Comparison of ENCODE assay signal across 1 cellular context in the genomic region with DNA sequence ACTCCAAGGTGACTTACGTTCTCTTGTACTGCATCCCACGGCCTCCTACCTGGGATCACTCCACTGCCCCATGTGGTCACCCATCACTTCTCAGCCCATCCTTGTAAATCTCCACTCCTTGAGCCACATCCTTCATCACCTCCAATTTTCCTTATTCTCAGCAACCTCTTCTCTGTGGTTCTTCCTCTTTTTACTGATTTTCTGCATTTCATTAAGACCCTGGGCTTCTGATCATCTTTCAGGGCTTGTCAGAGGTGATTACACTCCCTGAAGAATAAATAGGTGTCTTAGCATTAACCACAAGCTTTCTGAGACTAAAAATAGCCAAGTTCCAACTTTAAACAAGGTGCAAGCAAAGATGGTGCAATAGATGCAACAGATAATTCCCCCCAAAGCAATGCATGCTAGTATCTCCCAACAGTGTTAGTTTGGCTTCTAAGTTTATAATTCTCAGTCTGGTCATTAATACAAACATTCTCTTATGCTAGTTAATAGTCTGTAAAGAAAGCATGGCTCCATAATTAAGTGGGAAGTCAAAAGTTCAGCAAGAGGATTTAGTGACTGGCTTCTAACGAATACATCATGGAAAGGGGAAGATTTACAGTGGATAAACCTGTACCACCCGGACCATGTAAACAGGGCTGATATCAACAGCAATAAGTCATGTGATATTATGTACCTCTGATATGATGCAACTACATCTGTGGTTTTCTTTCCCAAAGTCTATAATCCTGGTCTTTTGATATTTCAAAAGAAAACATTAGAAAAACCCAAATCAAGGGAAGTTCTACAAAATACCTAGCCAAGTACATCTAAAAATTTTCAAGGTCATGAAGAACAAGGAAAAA.
TF ChIP-seq lines count a peak whose summit lies in the region.

No MANE protein-coding gene starts in this region.

TF ChIP-seq in HCT116, 20 proteins besides CTCF, POLR2A, EP300 and RAD21:
- TF ChIP-seq SRF (IDR thresholded peaks at IDR 0.05; ENCODE audit: low read depth) (no peak), EZH2phosphoT487 (IDR thresholded peaks at IDR 0.05; ENCODE audit: borderline replicate concordance) (no peak), YY1 (IDR thresholded peaks at IDR 0.05; ENCODE audit: extremely low read depth, insufficient replicate concordance, low read depth, low read length) (no peak), EZH2 (IDR thresholded peaks at IDR 0.05) (no peak), JUND (IDR thresholded peaks at IDR 0.05) (no peak), SP1 (IDR thresholded peaks at IDR 0.05; ENCODE audit: low read depth) (no peak), TCF7L2 (IDR thresholded peaks at IDR 0.05; ENCODE audit: borderline replicate concordance, extremely low read depth, insufficient read depth, insufficient read length) (no peak), EGR1 (IDR thresholded peaks at IDR 0.05; ENCODE audit: low read depth) (no peak), ELF1 (IDR thresholded peaks at IDR 0.05; ENCODE audit: borderline replicate concordance, low read depth) (no peak), FOSL1 (IDR thresholded peaks at IDR 0.05; ENCODE audit: low read depth) (no peak), ZNF274 (IDR thresholded peaks at IDR 0.05; ENCODE audit: low read depth, low read length) (no peak), CEBPB (IDR thresholded peaks at IDR 0.05; ENCODE audit: low read depth) (no peak), CBX3 (IDR thresholded peaks at IDR 0.05; ENCODE audit: low read depth) (no peak)
- TF ChIP-seq, protein P1, sequence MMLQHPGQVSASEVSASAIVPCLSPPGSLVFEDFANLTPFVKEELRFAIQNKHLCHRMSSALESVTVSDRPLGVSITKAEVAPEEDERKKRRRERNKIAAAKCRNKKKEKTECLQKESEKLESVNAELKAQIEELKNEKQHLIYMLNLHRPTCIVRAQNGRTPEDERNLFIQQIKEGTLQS (IDR thresholded peaks at IDR 0.05) = no peak
- TF ChIP-seq, protein P2, sequence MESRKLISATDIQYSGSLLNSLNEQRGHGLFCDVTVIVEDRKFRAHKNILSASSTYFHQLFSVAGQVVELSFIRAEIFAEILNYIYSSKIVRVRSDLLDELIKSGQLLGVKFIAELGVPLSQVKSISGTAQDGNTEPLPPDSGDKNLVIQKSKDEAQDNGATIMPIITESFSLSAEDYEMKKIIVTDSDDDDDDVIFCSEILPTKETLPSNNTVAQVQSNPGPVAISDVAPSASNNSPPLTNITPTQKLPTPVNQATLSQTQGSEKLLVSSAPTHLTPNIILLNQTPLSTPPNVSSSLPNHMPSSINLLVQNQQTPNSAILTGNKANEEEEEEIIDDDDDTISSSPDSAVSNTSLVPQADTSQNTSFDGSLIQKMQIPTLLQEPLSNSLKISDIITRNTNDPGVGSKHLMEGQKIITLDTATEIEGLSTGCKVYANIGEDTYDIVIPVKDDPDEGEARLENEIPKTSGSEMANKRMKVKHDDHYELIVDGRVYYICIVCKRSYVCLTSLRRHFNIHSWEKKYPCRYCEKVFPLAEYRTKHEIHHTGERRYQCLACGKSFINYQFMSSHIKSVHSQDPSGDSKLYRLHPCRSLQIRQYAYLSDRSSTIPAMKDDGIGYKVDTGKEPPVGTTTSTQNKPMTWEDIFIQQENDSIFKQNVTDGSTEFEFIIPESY (IDR thresholded peaks at IDR 0.05; ENCODE audit: extremely low read depth, insufficient replicate concordance, low read length) = no peak
- TF ChIP-seq, protein P3, sequence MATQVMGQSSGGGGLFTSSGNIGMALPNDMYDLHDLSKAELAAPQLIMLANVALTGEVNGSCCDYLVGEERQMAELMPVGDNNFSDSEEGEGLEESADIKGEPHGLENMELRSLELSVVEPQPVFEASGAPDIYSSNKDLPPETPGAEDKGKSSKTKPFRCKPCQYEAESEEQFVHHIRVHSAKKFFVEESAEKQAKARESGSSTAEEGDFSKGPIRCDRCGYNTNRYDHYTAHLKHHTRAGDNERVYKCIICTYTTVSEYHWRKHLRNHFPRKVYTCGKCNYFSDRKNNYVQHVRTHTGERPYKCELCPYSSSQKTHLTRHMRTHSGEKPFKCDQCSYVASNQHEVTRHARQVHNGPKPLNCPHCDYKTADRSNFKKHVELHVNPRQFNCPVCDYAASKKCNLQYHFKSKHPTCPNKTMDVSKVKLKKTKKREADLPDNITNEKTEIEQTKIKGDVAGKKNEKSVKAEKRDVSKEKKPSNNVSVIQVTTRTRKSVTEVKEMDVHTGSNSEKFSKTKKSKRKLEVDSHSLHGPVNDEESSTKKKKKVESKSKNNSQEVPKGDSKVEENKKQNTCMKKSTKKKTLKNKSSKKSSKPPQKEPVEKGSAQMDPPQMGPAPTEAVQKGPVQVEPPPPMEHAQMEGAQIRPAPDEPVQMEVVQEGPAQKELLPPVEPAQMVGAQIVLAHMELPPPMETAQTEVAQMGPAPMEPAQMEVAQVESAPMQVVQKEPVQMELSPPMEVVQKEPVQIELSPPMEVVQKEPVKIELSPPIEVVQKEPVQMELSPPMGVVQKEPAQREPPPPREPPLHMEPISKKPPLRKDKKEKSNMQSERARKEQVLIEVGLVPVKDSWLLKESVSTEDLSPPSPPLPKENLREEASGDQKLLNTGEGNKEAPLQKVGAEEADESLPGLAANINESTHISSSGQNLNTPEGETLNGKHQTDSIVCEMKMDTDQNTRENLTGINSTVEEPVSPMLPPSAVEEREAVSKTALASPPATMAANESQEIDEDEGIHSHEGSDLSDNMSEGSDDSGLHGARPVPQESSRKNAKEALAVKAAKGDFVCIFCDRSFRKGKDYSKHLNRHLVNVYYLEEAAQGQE (IDR thresholded peaks at IDR 0.05; ENCODE audit: low read depth) = no peak
